ENCODE assay signal across 25 cellular contexts in the genomic region with DNA sequence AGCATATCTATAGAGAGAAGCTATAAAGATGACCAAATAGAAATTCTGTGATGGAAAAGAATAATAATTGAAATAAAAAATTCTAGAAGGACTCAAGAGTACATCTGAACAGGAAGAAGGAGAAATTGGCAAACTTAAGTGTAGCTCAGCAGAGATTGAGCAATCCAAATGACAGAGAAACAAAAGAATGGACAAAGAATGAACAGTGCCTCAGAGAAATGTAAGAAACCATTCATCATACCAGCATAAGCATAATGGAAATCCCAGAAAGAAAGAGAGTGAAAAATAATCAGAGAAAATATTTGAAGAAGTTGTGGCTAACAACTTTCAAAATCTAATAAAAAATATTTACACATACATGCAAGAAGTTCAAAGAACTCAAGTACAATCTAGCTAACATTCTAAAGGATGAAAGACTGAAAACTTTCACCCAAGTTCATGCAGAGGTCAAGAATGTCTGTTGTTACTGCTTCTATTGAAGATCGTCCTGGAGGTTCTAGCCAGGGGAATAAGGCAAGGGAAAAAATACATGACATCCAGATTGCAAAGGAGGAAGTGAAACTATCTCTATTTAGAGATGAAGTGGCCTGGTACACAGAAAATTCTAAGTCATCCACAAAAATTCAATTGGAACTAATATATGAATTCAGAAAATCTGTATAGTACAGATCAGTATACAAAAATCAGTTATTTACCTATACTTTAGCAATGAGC.
DNase-seq lines count a peak whose midpoint lies in the region; ATAC-seq and TF ChIP-seq lines count a peak whose summit lies in the region.
"Had no signal": no experiment of that assay in that cellular context is flagged by ENCODE, and none has a peak within 500 bp of the region (broad histone marks: within the 10 kb centered on the region; RNA-seq: fewer than 3 reads in every experiment).

No MANE protein-coding gene starts in this region.

- no peaks in the 10 kb centered on the region for H3K9me3 ChIP-seq in esophagus squamous epithelium
- H3K9me3 ChIP-seq: SJCRH30, uterus had no signal

- H3K4me1 Mint-ChIP-seq in mesothelial cell of epicardium: peaks cover 13% of the 10 kb centered on the region
- H3K4me1 Mint-ChIP-seq: CD4-positive, alpha-beta memory T cell; memory B cell had no signal

- ATAC-seq in HG03378 (IDR thresholded peaks at IDR 0.05; ENCODE audit: unreplicated experiment): no peak
- no peak for ATAC-seq in HG03196 (IDR thresholded peaks at IDR 0.05; ENCODE audit: unreplicated experiment)
- ATAC-seq: effector memory CD8-positive, alpha-beta T cell had no signal

- no peak for TF ChIP-seq CTCF in cardiac fibroblast (IDR thresholded peaks at IDR 0.05; ENCODE audit: low read depth, low read length)
- TF ChIP-seq CTCF in mesothelial cell of epicardium (IDR thresholded peaks at IDR 0.05; ENCODE audit: unreplicated experiment): no peak
- TF ChIP-seq CTCF in esophagus squamous epithelium (IDR thresholded peaks at IDR 0.05): no peak

- intact Hi-C loops in esophagus squamous epithelium (cut with DNase I): no loop called here

- peaks cover 31% of the 10 kb centered on the region for H3K9me3 Mint-ChIP-seq in mesothelial cell of epicardium

- H3K36me3 Mint-ChIP-seq in mesothelial cell of epicardium: peaks cover 5% of the 10 kb centered on the region
- H3K36me3 Mint-ChIP-seq: CD4-positive, alpha-beta memory T cell; memory B cell had no signal

- H3K4me3 ChIP-seq in cardiac fibroblast (replicated peaks in 1 of 2; ENCODE audit: low read depth in 2 of 2, low read length in 2 of 2) (no peak overlapping the region), esophagus squamous epithelium (no peak overlapping the region)
- H3K4me3 ChIP-seq: SJCRH30, spleen, uterus had no signal

- 11 to 13% methylated on average over 1 of the region's 1 CpG for WGBS in esophagus squamous epithelium, 2 donors

- H3K27me3 Mint-ChIP-seq in mesothelial cell of epicardium (ENCODE audit: low read depth): no peaks in the 10 kb centered on the region
- H3K27me3 Mint-ChIP-seq: CD4-positive, alpha-beta memory T cell; effector memory CD8-positive, alpha-beta T cell; memory B cell had no signal

- no peaks in the 10 kb centered on the region for H3K4me1 ChIP-seq in esophagus squamous epithelium
- H3K4me1 ChIP-seq: SJCRH30, spleen, uterus had no signal

- H3K27me3 ChIP-seq in esophagus squamous epithelium: no peaks in the 10 kb centered on the region
- H3K27me3 ChIP-seq: SJCRH30, spleen, uterus had no signal

- no peak overlapping the region for H3K4me3 Mint-ChIP-seq in mesothelial cell of epicardium
- H3K4me3 Mint-ChIP-seq: CD4-positive, alpha-beta memory T cell; effector memory CD8-positive, alpha-beta T cell; memory B cell; nephron progenitor cell had no signal

- H3K27ac ChIP-seq in esophagus squamous epithelium: no peak overlapping the region
- H3K27ac ChIP-seq: SJCRH30, spleen, uterus had no signal

- H3K27ac Mint-ChIP-seq in mesothelial cell of epicardium: peak overlapping the region; percentile 73
- H3K27ac Mint-ChIP-seq: CD4-positive, alpha-beta memory T cell; effector memory CD8-positive, alpha-beta T cell; memory B cell; nephron progenitor cell had no signal

- TF ChIP-seq POLR2A in esophagus squamous epithelium (IDR thresholded peaks at IDR 0.05): no peak

- peak; percentile 49 for DNase-seq in ELR (ENCODE audit: low read depth)
- DNase-seq in NOMO-1 treated with DMSO at 0.1 percent for 48 hours (lab: John Stamatoyannopoulos, UW; ENCODE audit: unreplicated experiment): peak; percentile 72
- DNase-seq in cardiac fibroblast (ENCODE audit: low read depth in 2 of 2): peak; percentile 20 to 91
- no peak for DNase-seq in mesothelial cell of epicardium (ENCODE audit: low spot score in 2 of 2, unreplicated experiment in 2 of 2)
- no peak for DNase-seq in midbrain (lab: John Stamatoyannopoulos, UW)
- no peak for DNase-seq in esophagus squamous epithelium (lab: John Stamatoyannopoulos, UW)
- DNase-seq: activated CD4-positive, alpha-beta T cell treated with anti-CD3 and anti-CD28 coated beads, Interleukin-2, amount 50 U/mL, for 48 hours; activated naive CD4-positive, alpha-beta T cell; activated T-cell treated with anti-CD3 and anti-CD28 coated beads for 4 hours; amygdala; CD4-positive, alpha-beta memory T cell; effector memory CD8-positive, alpha-beta T cell; foreskin fibroblast; hippocampal formation; NCI-H1048; NCI-H2081 treated with DMSO at 0.1 percent for 48 hours; NCI-H510A treated with DMSO at 0.1 percent for 48 hours; nephron progenitor cell; SJCRH30; spleen; T-helper 2 cell; uterus had no signal

- no peaks in the 10 kb centered on the region for H3K36me3 ChIP-seq in esophagus squamous epithelium
- H3K36me3 ChIP-seq: SJCRH30, spleen, uterus had no signal

Comparison
In these comparisons a context has a peak if more than half of its experiments do, and no peak if none do; other contexts are left out.
1. DNase-seq: peak in ELR (single experiment), NOMO-1 treated with DMSO at 0.1 percent for 48 hours (single experiment) and cardiac fibroblast (2 of 2); none in mesothelial cell of epicardium (0 of 2), midbrain (single experiment) and esophagus squamous epithelium (single experiment).